In the genomic region with DNA sequence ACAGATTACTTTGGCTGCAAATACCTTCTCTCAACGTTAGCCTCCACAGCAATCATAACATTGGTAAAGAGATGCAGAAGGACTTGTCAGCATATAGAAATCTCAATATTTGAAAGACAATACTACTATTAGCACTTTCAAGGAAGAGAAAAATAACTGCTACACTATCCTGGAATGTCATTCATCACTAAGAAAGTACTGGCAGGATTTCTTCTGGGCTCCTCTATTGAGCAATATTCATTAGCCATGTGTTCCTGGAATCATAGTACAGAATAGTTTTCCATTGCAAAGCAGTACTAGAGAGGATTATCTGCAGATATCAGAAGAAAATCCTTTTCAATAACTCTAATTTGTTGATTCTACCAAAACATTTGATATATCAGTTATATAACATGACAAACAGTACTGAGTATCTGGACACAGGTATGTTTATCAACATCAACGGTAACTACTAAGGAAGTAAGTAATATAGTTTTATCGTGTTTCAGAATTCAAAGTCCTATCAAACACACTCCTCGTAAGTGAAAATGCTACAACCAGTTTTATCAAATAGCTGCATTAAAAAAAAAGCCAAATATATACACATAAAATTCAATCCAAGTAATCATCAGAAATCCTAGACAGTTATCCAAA, we compare ENCODE assay signal across 13 cellular contexts. TPM values are rescaled to one million over a fixed set of nuclear protein-coding genes. Genes with fewer than 3 reads are reported as not detected.
DNase-seq lines count a peak whose midpoint lies in the region; ATAC-seq and TF ChIP-seq lines count a peak whose summit lies in the region.
"Had no signal": no experiment of that assay in that cellular context is flagged by ENCODE, and none has a peak within 500 bp of the region (broad histone marks: within the 10 kb centered on the region; RNA-seq: fewer than 3 reads in every experiment).

No MANE protein-coding gene starts in this region.

- POLR2A ChIA-PET in BJ (lab: Charles Lee) = interaction anchor here (0.6 kb wide), 1 partner anchor 164 kb away, joined by 3 read pairs; no protein-coding TSS in a partner anchor

- H3K27me3 ChIP-seq in BJ (ENCODE audit: control insufficient read depth, insufficient read depth, low read length) (no peaks in the 10 kb centered on the region), neural progenitor cell (no peaks in the 10 kb centered on the region)

- H3K4me1 Mint-ChIP-seq in neural progenitor cell = no peaks in the 10 kb centered on the region

- H2AFZ ChIP-seq in neural progenitor cell (replicated peaks) = no peak overlapping the region

- H4K20me1 ChIP-seq in neural progenitor cell (ENCODE audit: low read depth) = peaks cover 20% of the 10 kb centered on the region

- H3K27ac Mint-ChIP-seq in neural progenitor cell = no peak overlapping the region
- H3K27ac Mint-ChIP-seq: CD4-positive, CD25-positive, alpha-beta regulatory T cell had no signal

- H3K4me2 ChIP-seq in neural progenitor cell = peak overlapping the region; percentile 12

- no peaks in the 10 kb centered on the region for H3K27me3 Mint-ChIP-seq in neural progenitor cell (ENCODE audit: insufficient read depth, low read depth)
- H3K27me3 Mint-ChIP-seq: CD4-positive, CD25-positive, alpha-beta regulatory T cell had no signal

- CTCF ChIA-PET in BJ (lab: Yijun Ruan, JAX) = no interaction called here

- DNase-seq in BJ (ENCODE audit: low read depth) (peak; percentile 17), SK-N-MC (ENCODE audit: low read depth, low spot score) (no peak), fibroblast of villous mesenchyme (ENCODE audit: low read depth) (peak; percentile 64), neural progenitor cell (ENCODE audit: low spot score) (no peak), dermis blood vessel endothelial cell (no peak), cerebellum (ENCODE audit: low spot score) (no peak), GM20000 (ENCODE audit: low spot score) (no peak)
- DNase-seq: CD4-positive, CD25-positive, alpha-beta regulatory T cell; central memory CD4-positive, alpha-beta T cell; NCI-H446; RPMI8226; WERI-Rb-1 had no signal

- no peak for ATAC-seq in GM19452 (IDR thresholded peaks at IDR 0.05; ENCODE audit: unreplicated experiment)

- H3K4me3 ChIP-seq in BJ (ENCODE audit: low read depth, low read length) (no peak overlapping the region), SK-N-MC (peak overlapping the region; percentile 7; the same call in 1 of the 2 replicates), fibroblast of villous mesenchyme (ENCODE audit: low read depth, low read length) (no peak overlapping the region), neural progenitor cell (no peak overlapping the region)

- TF ChIP-seq CTCF in BJ (IDR thresholded peaks at IDR 0.05; ENCODE audit: insufficient read depth, low read depth, low read length) = no peak
- TF ChIP-seq CTCF in fibroblast of villous mesenchyme (IDR thresholded peaks at IDR 0.05; ENCODE audit: insufficient read depth, low read depth, low read length) = no peak
- TF ChIP-seq CTCF in neural progenitor cell (IDR thresholded peaks at IDR 0.05) = no peak
- TF ChIP-seq CTCF in GM20000 (IDR thresholded peaks at IDR 0.05; ENCODE audit: extremely low read depth, missing control alignments) = no peak

- H3K4me3 Mint-ChIP-seq in neural progenitor cell = no peak overlapping the region

- H3K9me3 Mint-ChIP-seq in neural progenitor cell = no peaks in the 10 kb centered on the region
- H3K9me3 Mint-ChIP-seq: CD4-positive, CD25-positive, alpha-beta regulatory T cell had no signal

- H3K9me3 ChIP-seq in SK-N-MC (ENCODE audit: low read depth, low read length) (no peaks in the 10 kb centered on the region), neural progenitor cell (ENCODE audit: low read depth) (no peaks in the 10 kb centered on the region)

- H3K36me3 ChIP-seq in BJ (ENCODE audit: control insufficient read depth, insufficient read depth, low read length) = peaks cover 2% of the 10 kb centered on the region
- H3K36me3 ChIP-seq in SK-N-MC (ENCODE audit: insufficient read depth, low read length) = peaks cover 82% of the 10 kb centered on the region
- peaks cover 14% of the 10 kb centered on the region for H3K36me3 ChIP-seq in neural progenitor cell
- H3K36me3 ChIP-seq: WERI-Rb-1 had no signal

- H3K27ac ChIP-seq in SK-N-MC = peak overlapping the region; percentile 61
- no peak overlapping the region for H3K27ac ChIP-seq in neural progenitor cell
- H3K27ac ChIP-seq: WERI-Rb-1 had no signal

- peaks cover 16% of the 10 kb centered on the region for H3F3A ChIP-seq in neural progenitor cell (ENCODE audit: low read depth)

- peaks cover 31% of the 10 kb centered on the region for H3K36me3 Mint-ChIP-seq in neural progenitor cell

- H3K4me1 ChIP-seq in neural progenitor cell = peaks cover 56% of the 10 kb centered on the region

- H3K79me2 ChIP-seq in neural progenitor cell (ENCODE audit: low read depth) = peaks cover 99% of the 10 kb centered on the region

- H3K9ac ChIP-seq in SK-N-MC (ENCODE audit: insufficient read length) (no peak overlapping the region), neural progenitor cell (no peak overlapping the region)

RNA-seq across cellular contexts. Expression of a gene that starts 27.3 kb away (rescaled TPM):
- 17.2 and 32.0 TPM in 2 replicates for polyA plus RNA-seq in BJ (2011; rRNA removed)
- polyA minus RNA-seq in BJ (2011; rRNA and poly(A)+ RNA removed) = 40.8 and 65.7 TPM in 2 replicates
- total RNA-seq in fibroblast of villous mesenchyme (48.0 and 69.1 TPM in 2 replicates), neural progenitor cell (ENCODE audit: low replicate concordance) (64.0 and 84.0 TPM in 2 replicates), dermis blood vessel endothelial cell (51.2 and 52.1 TPM in 2 replicates), cerebellum (50.3 TPM)

Comparison
In these comparisons a context has a peak if more than half of its experiments do, and no peak if none do; other contexts are left out.
1. DNase-seq: peak in BJ (single experiment) and fibroblast of villous mesenchyme (single experiment); none in SK-N-MC (single experiment), neural progenitor cell (single experiment), dermis blood vessel endothelial cell (single experiment), cerebellum (single experiment) and GM20000 (single experiment).